11 cellular contexts compared by ENCODE assay signal in the genomic region with DNA sequence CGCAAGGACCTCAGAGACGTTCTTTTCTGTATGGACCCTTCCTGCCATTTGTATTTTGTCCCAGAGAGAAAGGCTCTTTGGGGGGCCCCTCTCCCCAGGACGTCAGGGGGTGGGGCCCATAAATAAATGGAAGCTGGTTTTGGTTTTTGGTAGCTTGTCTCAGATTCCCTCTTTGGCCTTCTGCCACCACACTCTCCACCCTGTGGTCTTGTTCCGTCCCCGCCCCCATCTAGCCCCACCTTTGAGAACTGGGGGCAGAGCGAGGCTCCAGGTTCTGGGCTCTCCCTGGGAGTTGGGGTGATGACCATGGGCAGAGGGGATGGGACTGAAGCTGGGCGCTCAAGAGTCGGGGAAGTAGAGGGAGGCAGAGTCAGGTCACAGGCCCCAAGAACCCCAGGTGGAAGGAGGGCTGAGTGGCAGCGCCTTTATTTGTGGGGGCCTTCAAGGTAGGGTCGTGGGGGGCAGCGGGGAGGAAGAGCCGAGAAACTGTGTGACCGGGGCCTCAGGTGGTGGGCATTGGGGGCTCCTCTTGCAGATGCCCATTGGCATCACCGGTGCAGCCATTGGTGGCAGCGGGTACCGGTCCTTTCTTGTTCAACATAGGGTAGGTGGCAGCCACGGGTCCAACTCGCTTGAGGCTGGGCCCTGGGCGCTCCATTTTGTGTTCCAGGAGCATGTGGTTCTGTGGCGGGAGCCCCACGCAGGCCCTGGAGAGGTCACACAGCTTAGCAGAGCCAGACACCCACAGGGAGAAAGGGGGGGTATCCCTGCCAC. TPM values are rescaled to one million over a fixed set of nuclear protein-coding genes. Genes with fewer than 3 reads are reported as not detected.
DNase-seq lines count a peak whose midpoint lies in the region; ATAC-seq and TF ChIP-seq lines count a peak whose summit lies in the region.
"Had no signal": no experiment of that assay in that cellular context is flagged by ENCODE, and none has a peak within 500 bp of the region (broad histone marks: within the 10 kb centered on the region; RNA-seq: fewer than 3 reads in every experiment).

No MANE protein-coding gene starts in this region.

- in situ Hi-C loops in GM13977 (cut with MboI; ENCODE audit: low pct_unique_long_range_greater_than_20kb, low sequenced_read_pairs, unreplicated experiment): no loop called here

- H3K9me3 Mint-ChIP-seq in activated CD4-positive, alpha-beta memory T cell treated with anti-CD3 and anti-CD28 coated beads, Interleukin-2, amount 10 ng/mL, durations not matched to agents 7 days and 5 days: no peaks in the 10 kb centered on the region
- no peaks in the 10 kb centered on the region for H3K9me3 Mint-ChIP-seq in activated CD4-positive, alpha-beta memory T cell treated with anti-CD3 and anti-CD28 coated beads for 36 hours
- H3K9me3 Mint-ChIP-seq in endothelial cell (ENCODE audit: unreplicated experiment): no peaks in the 10 kb centered on the region
- no peaks in the 10 kb centered on the region for H3K9me3 Mint-ChIP-seq in stimulated activated memory B cell treated with anti-CD40 and anti-IgM and Interleukin-4, amounts not matched to agents 10 μg/mL and 1 μg/mL and 100 μg/mL, for 72 hours

- no peak for ATAC-seq in stimulated activated memory B cell treated with anti-CD40 and anti-IgM and Interleukin-4, amounts not matched to agents 10 μg/mL and 1 μg/mL and 100 μg/mL, for 72 hours
- no peak for ATAC-seq in HG03520 (IDR thresholded peaks at IDR 0.05; ENCODE audit: unreplicated experiment)
- ATAC-seq: activated CD4-positive, CD25-positive, alpha-beta regulatory T cell treated with anti-CD3 and anti-CD28 coated beads, Interleukin-2, amount 50 U/mL, for 24 hours had no signal

- peaks cover 34% of the 10 kb centered on the region for H3K4me1 Mint-ChIP-seq in activated CD4-positive, alpha-beta memory T cell treated with anti-CD3 and anti-CD28 coated beads, Interleukin-2, amount 10 ng/mL, durations not matched to agents 7 days and 5 days
- peaks cover 19% of the 10 kb centered on the region for H3K4me1 Mint-ChIP-seq in activated CD4-positive, alpha-beta memory T cell treated with anti-CD3 and anti-CD28 coated beads for 36 hours (ENCODE audit: low read depth)
- H3K4me1 Mint-ChIP-seq in endothelial cell (ENCODE audit: unreplicated experiment): peaks cover 11% of the 10 kb centered on the region
- H3K4me1 Mint-ChIP-seq in stimulated activated memory B cell treated with anti-CD40 and anti-IgM and Interleukin-4, amounts not matched to agents 10 μg/mL and 1 μg/mL and 100 μg/mL, for 72 hours: peaks cover 53% of the 10 kb centered on the region

- CTCF ChIA-PET in activated CD4-positive, alpha-beta memory T cell treated with anti-CD3 and anti-CD28 coated beads, Interleukin-2, amount 10 ng/mL, durations not matched to agents 7 days and 5 days (lab: Charles Lee): interaction anchor here (0.5 to 1.0 kb wide), 2 partner anchors 130 to 1171 kb away, joined by 3 read pairs; no protein-coding TSS in a partner anchor
- CTCF ChIA-PET in activated CD4-positive, alpha-beta memory T cell treated with anti-CD3 and anti-CD28 coated beads for 36 hours (lab: Charles Lee): interaction anchor here (0.8 to 2.5 kb wide), 5 partner anchors 16 to 413 kb away, joined by 3 to 12 read pairs (median 3); no protein-coding TSS in a partner anchor
- CTCF ChIA-PET in RWPE1 (lab: Yijun Ruan, JAX): interaction anchor here (0.5 to 1.0 kb wide), 4 partner anchors 15 to 191 kb away, joined by 3 to 5 read pairs (median 4); partner anchors contain the start of gene SSBP4

- TF ChIP-seq CTCF in RWPE1 (conservative IDR thresholded peaks at IDR 0.05; ENCODE audit: low read depth) (no peak), endothelial cell (IDR thresholded peaks at IDR 0.05; ENCODE audit: unreplicated experiment) (no peak), GM13977 (IDR thresholded peaks at IDR 0.05; ENCODE audit: extremely low read depth, insufficient read depth, missing control alignments) (no peak)

- intact Hi-C loops in activated CD4-positive, alpha-beta memory T cell treated with anti-CD3 and anti-CD28 coated beads for 36 hours (cut with micrococcal nuclease): no loop called here

- H3K27ac Mint-ChIP-seq in activated CD4-positive, alpha-beta memory T cell treated with anti-CD3 and anti-CD28 coated beads, Interleukin-2, amount 10 ng/mL, durations not matched to agents 7 days and 5 days: no peak overlapping the region
- H3K27ac Mint-ChIP-seq in activated CD4-positive, alpha-beta memory T cell treated with anti-CD3 and anti-CD28 coated beads for 36 hours: no peak overlapping the region
- H3K27ac Mint-ChIP-seq in endothelial cell (ENCODE audit: unreplicated experiment): no peak overlapping the region
- peak overlapping the region; percentile 83 for H3K27ac Mint-ChIP-seq in stimulated activated memory B cell treated with anti-CD40 and anti-IgM and Interleukin-4, amounts not matched to agents 10 μg/mL and 1 μg/mL and 100 μg/mL, for 72 hours

- peak overlapping the region; percentile 8 for H3K4me3 Mint-ChIP-seq in activated CD4-positive, alpha-beta memory T cell treated with anti-CD3 and anti-CD28 coated beads, Interleukin-2, amount 10 ng/mL, durations not matched to agents 7 days and 5 days
- H3K4me3 Mint-ChIP-seq in activated CD4-positive, alpha-beta memory T cell treated with anti-CD3 and anti-CD28 coated beads for 36 hours: no peak overlapping the region
- H3K4me3 Mint-ChIP-seq in endothelial cell (ENCODE audit: unreplicated experiment): peak overlapping the region; percentile 29
- H3K4me3 Mint-ChIP-seq in stimulated activated memory B cell treated with anti-CD40 and anti-IgM and Interleukin-4, amounts not matched to agents 10 μg/mL and 1 μg/mL and 100 μg/mL, for 72 hours: peak overlapping the region; percentile 93

- H3K27me3 Mint-ChIP-seq in activated CD4-positive, alpha-beta memory T cell treated with anti-CD3 and anti-CD28 coated beads, Interleukin-2, amount 10 ng/mL, durations not matched to agents 7 days and 5 days: no peaks in the 10 kb centered on the region
- no peaks in the 10 kb centered on the region for H3K27me3 Mint-ChIP-seq in activated CD4-positive, alpha-beta memory T cell treated with anti-CD3 and anti-CD28 coated beads for 36 hours
- peaks cover 18% of the 10 kb centered on the region for H3K27me3 Mint-ChIP-seq in endothelial cell (ENCODE audit: unreplicated experiment)
- no peaks in the 10 kb centered on the region for H3K27me3 Mint-ChIP-seq in stimulated activated memory B cell treated with anti-CD40 and anti-IgM and Interleukin-4, amounts not matched to agents 10 μg/mL and 1 μg/mL and 100 μg/mL, for 72 hours

- DNase-seq in activated CD4-positive, alpha-beta memory T cell treated with anti-CD3 and anti-CD28 coated beads, Interleukin-2, amount 10 ng/mL, durations not matched to agents 7 days and 5 days: no peak
- DNase-seq in activated CD4-positive, alpha-beta memory T cell treated with anti-CD3 and anti-CD28 coated beads for 36 hours: no peak
- DNase-seq in RWPE1 (ENCODE audit: low spot score): no peak
- no peak for DNase-seq in endothelial cell (ENCODE audit: low spot score)
- no peak for DNase-seq in GM13977 (ENCODE audit: low spot score)
- DNase-seq in NCI-H69 (lab: John Stamatoyannopoulos, UW): no peak
- DNase-seq: NCI-H1048, PC-9 had no signal

- peak overlapping the region; percentile 94 for H3K27ac ChIP-seq in RWPE1
- H3K27ac ChIP-seq: PC-9 had no signal

- POLR2A ChIA-PET in activated CD4-positive, alpha-beta memory T cell treated with anti-CD3 and anti-CD28 coated beads, Interleukin-2, amount 10 ng/mL, durations not matched to agents 7 days and 5 days (lab: Charles Lee): interaction anchor here (0.8 to 1.5 kb wide), 2 partner anchors 14 to 15 kb away, joined by 3 to 5 read pairs; partner anchors contain the start of gene SSBP4
- POLR2A ChIA-PET in activated CD4-positive, alpha-beta memory T cell treated with anti-CD3 and anti-CD28 coated beads for 36 hours (lab: Charles Lee): interaction anchor here (0.7 to 1.0 kb wide), 4 partner anchors 12 to 34 kb away, joined by 3 to 4 read pairs (median 3); partner anchors contain the start of gene SSBP4
- POLR2A ChIA-PET in RWPE1 (lab: Yijun Ruan, JAX; ENCODE audit: low non-redundant PET): no interaction called here

- peaks cover 28% of the 10 kb centered on the region for H3K36me3 Mint-ChIP-seq in activated CD4-positive, alpha-beta memory T cell treated with anti-CD3 and anti-CD28 coated beads, Interleukin-2, amount 10 ng/mL, durations not matched to agents 7 days and 5 days (ENCODE audit: low read depth)
- peaks cover 9% of the 10 kb centered on the region for H3K36me3 Mint-ChIP-seq in activated CD4-positive, alpha-beta memory T cell treated with anti-CD3 and anti-CD28 coated beads for 36 hours
- no peaks in the 10 kb centered on the region for H3K36me3 Mint-ChIP-seq in endothelial cell (ENCODE audit: low read depth, unreplicated experiment)
- no peaks in the 10 kb centered on the region for H3K36me3 Mint-ChIP-seq in stimulated activated memory B cell treated with anti-CD40 and anti-IgM and Interleukin-4, amounts not matched to agents 10 μg/mL and 1 μg/mL and 100 μg/mL, for 72 hours

RNA-seq across cellular contexts. Expression of gene ISYNA1, which starts 3.3 kb away (rescaled TPM):
- 10 to 100 TPM; 16.7 to 18.0 TPM for total RNA-seq in activated CD4-positive, alpha-beta memory T cell treated with anti-CD3 and anti-CD28 coated beads, Interleukin-2, amount 10 ng/mL, durations not matched to agents 7 days and 5 days
- 10 to 100 TPM; 19.3 to 20.0 TPM for total RNA-seq in activated CD4-positive, alpha-beta memory T cell treated with anti-CD3 and anti-CD28 coated beads for 36 hours
- 68.5 TPM for total RNA-seq in endothelial cell (ENCODE audit: unreplicated experiment)

RNA-seq across cellular contexts. Expression of gene SSBP4, which starts 15.4 kb away (rescaled TPM):
- 100 to 1,000 TPM; 140 to 153 TPM for total RNA-seq in activated CD4-positive, alpha-beta memory T cell treated with anti-CD3 and anti-CD28 coated beads, Interleukin-2, amount 10 ng/mL, durations not matched to agents 7 days and 5 days
- 100 to 1,000 TPM in 1 of 2 experiments, 10 to 100 TPM in 1; 97.9 to 102 TPM for total RNA-seq in activated CD4-positive, alpha-beta memory T cell treated with anti-CD3 and anti-CD28 coated beads for 36 hours
- total RNA-seq in endothelial cell (ENCODE audit: unreplicated experiment): 60.7 TPM

RNA-seq across cellular contexts. Expression of gene LRRC25, which starts 37.2 kb away (rescaled TPM):
- total RNA-seq in activated CD4-positive, alpha-beta memory T cell treated with anti-CD3 and anti-CD28 coated beads, Interleukin-2, amount 10 ng/mL, durations not matched to agents 7 days and 5 days: not detected
- not detected for total RNA-seq in activated CD4-positive, alpha-beta memory T cell treated with anti-CD3 and anti-CD28 coated beads for 36 hours
- total RNA-seq in endothelial cell (ENCODE audit: unreplicated experiment): not detected
- total RNA-seq: PC-9 had no signal

RNA-seq across cellular contexts. Expression of gene GDF15, which starts 48.6 kb away (rescaled TPM):
- total RNA-seq in activated CD4-positive, alpha-beta memory T cell treated with anti-CD3 and anti-CD28 coated beads, Interleukin-2, amount 10 ng/mL, durations not matched to agents 7 days and 5 days: not detected
- not detected for total RNA-seq in activated CD4-positive, alpha-beta memory T cell treated with anti-CD3 and anti-CD28 coated beads for 36 hours
- 1.3 TPM for total RNA-seq in endothelial cell (ENCODE audit: unreplicated experiment)
